Comparison of ENCODE assay signal across 12 cellular contexts in the genomic region with DNA sequence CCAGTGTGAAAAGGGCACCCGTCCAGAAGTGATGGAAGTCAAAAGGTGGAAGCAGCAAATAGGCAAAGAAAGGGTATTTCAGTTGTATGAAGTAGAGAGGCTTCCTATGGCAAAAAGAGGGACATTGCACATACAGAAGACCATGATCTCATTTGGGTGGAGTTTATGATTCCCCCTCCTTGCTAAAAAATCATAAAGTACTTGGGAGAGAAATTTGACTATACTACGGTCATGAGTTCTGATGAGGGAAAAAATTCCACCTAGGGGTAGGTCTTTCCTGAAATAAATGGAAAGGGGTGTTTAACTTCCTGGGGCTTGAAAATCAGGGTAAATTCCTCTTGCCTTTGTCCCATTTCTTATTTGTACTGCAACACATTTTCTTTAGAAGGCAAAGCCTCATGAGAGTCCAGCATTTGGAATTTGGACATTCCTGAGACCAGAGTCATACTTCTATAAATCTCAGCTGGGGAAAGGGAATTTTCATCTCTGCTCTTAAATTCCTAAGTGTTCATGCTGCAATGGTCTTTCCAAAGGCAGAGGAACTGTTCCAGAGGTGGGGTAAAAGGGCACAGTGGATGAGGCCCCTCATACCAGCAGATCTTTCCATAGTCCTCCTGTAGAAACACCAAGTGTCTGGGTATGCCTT. TPM values are rescaled to one million over a fixed set of nuclear protein-coding genes. Genes with fewer than 3 reads are reported as not detected.
DNase-seq lines count a peak whose midpoint lies in the region; ATAC-seq and TF ChIP-seq lines count a peak whose summit lies in the region.
"Had no signal": no experiment of that assay in that cellular context is flagged by ENCODE, and none has a peak within 500 bp of the region (broad histone marks: within the 10 kb centered on the region; RNA-seq: fewer than 3 reads in every experiment).

No MANE protein-coding gene starts in this region.

- DNase-seq in AG08395 (ENCODE audit: low spot score), result peak; percentile 72
- no peak for DNase-seq in RWPE2 (ENCODE audit: low spot score)
- peak; percentile 97 for DNase-seq in fibroblast of peridontal ligament (ENCODE audit: extremely low read depth)
- DNase-seq in omental fat pad (ENCODE audit: low spot score), result no peak
- DNase-seq in HAP-1 (ENCODE audit: low spot score in 2 of 2), result no peak
- DNase-seq in cortex of kidney (lab: John Stamatoyannopoulos, UW), result no peak
- DNase-seq in NCI-H1930 (lab: John Stamatoyannopoulos, UW), result no peak
- DNase-seq: activated CD4-positive, alpha-beta T cell treated with anti-CD3 and anti-CD28 coated beads for 36 hours; COR-L47; NCI-H446 treated with DMSO at 0.1 percent for 48 hours; stimulated activated CD4-positive, alpha-beta T cell treated with anti-CD3 and anti-CD28 coated beads, Interleukin-12 subunit alpha, Interleukin-12 subunit beta, amount 100 ng/mL, for 4 hours had no signal

- H3K27ac ChIP-seq in RWPE2 (ENCODE audit: poor library complexity, severe bottlenecking), result peak overlapping the region; percentile 94

- H3K36me3 ChIP-seq in RWPE2 (ENCODE audit: low read depth), result no peaks in the 10 kb centered on the region; the same call in 1 of the 2 replicates
- H3K36me3 ChIP-seq in HAP-1 (replicated peaks), result no peaks in the 10 kb centered on the region

- TF ChIP-seq CTCF in RWPE2 (IDR thresholded peaks at IDR 0.05; ENCODE audit: poor library complexity, severe bottlenecking) (no peak), omental fat pad (IDR thresholded peaks at IDR 0.05) (no peak)

- H3K4me1 ChIP-seq in RWPE2 (ENCODE audit: insufficient read depth, poor library complexity, severe bottlenecking) (peaks cover 52% of the 10 kb centered on the region), HAP-1 (peaks cover 33% of the 10 kb centered on the region)

- ATAC-seq in RWPE2 (ENCODE audit: low read depth) (peak; percentile 60), omental fat pad (ENCODE audit: low FRiP score) (peak; percentile 55), HG03571 (IDR thresholded peaks at IDR 0.05; ENCODE audit: unreplicated experiment) (no peak)
- ATAC-seq: activated CD4-positive, alpha-beta T cell treated with anti-CD3 and anti-CD28 coated beads for 36 hours had no signal

- H3K4me3 ChIP-seq in RWPE2 (ENCODE audit: severe bottlenecking) (no peak overlapping the region), HAP-1 (no peak overlapping the region)

- in situ Hi-C loops in HAP-1 (cut with MboI; ENCODE audit: low sequenced_read_pairs), result no loop called here

- H3K9me3 ChIP-seq in RWPE2 (ENCODE audit: severe bottlenecking) (no peaks in the 10 kb centered on the region), HAP-1 (no peaks in the 10 kb centered on the region)

- H3K27me3 ChIP-seq in RWPE2 (ENCODE audit: insufficient read depth, poor library complexity, severe bottlenecking) (no peaks in the 10 kb centered on the region), HAP-1 (ENCODE audit: low read depth) (no peaks in the 10 kb centered on the region)

RNA-seq across cellular contexts. Expression of a gene that starts 5.8 kb away (rescaled TPM):
- 10 to 100 TPM; 31.3 to 68.3 (median 50.3) TPM for total RNA-seq in omental fat pad

RNA-seq across cellular contexts. Expression of a gene that starts 6.2 kb away (rescaled TPM):
- 100 to 1,000 TPM in 1 of 4 donors, 10 to 100 TPM in 3; 37.4 to 103 (median 79.9) TPM for total RNA-seq in omental fat pad

Comparison
In these comparisons a context has a peak if more than half of its experiments do, and no peak if none do; other contexts are left out.
1. DNase-seq: peak in AG08395 (single experiment) and fibroblast of peridontal ligament (single experiment); none in RWPE2 (single experiment), omental fat pad (single experiment), HAP-1 (0 of 2), cortex of kidney (single experiment) and NCI-H1930 (0 of 2).